ENCODE assay signal across 7 cellular contexts in genomic region chr5:42767491-42768105, GRCh38. TPM values are rescaled to one million over a fixed set of nuclear protein-coding genes. Genes with fewer than 3 reads are reported as not detected.
DNase-seq lines count a peak whose midpoint lies in the region; ATAC-seq, FAIRE-seq and TF ChIP-seq lines count a peak whose summit lies in the region.

No MANE protein-coding gene starts in this region.

- H3K36me3 ChIP-seq in psoas muscle (ENCODE audit: insufficient read depth in 1 of 2, low read depth in 1 of 2): no peaks in the 10 kb centered on the region

- no peaks in the 10 kb centered on the region for H3K27me3 ChIP-seq in psoas muscle (ENCODE audit: insufficient read depth in 3 of 3, low read length in 2 of 3)

- no peaks in the 10 kb centered on the region for H3K9me3 ChIP-seq in psoas muscle

- no peaks in the 10 kb centered on the region for H3K4me1 ChIP-seq in psoas muscle

- TF ChIP-seq CTCF in psoas muscle (IDR thresholded peaks at IDR 0.05): peak; percentile 67

- H3K4me3 ChIP-seq in psoas muscle: no peak overlapping the region

- DNase-seq in GM04504 (ENCODE audit: low read depth): peak; percentile 14
- DNase-seq in RCC 7860 (ENCODE audit: low spot score): peak; percentile 39
- peak; percentile 72 for DNase-seq in fibroblast of peridontal ligament (ENCODE audit: extremely low read depth)
- DNase-seq in psoas muscle: no peak

- WGBS in psoas muscle, 3 donors: 31 to 42% (median 33%) methylated on average over 3 of the region's 3 CpGs

- intact Hi-C loops in psoas muscle (cut with DNase I): loop anchor here (5.0 to 10.0 kb wide), 6 partner anchors 120 to 915 kb away; partner anchors contain the start of genes FBXO4 (in 1 of the 2) and GHR (in 1 of the 2)

- H3K27ac ChIP-seq in psoas muscle: no peak overlapping the region

- peak; percentile 84 for FAIRE-seq in RCC 7860 (lab: Jason Lieb, UNC)

- ATAC-seq in HG02885 (IDR thresholded peaks at IDR 0.05; ENCODE audit: poor library complexity, unreplicated experiment) (peak; percentile 76), psoas muscle (peak in 1 of 4 donors; percentile 74), GM21737 (IDR thresholded peaks at IDR 0.05; ENCODE audit: unreplicated experiment) (no peak), HG03175 (IDR thresholded peaks at IDR 0.05; ENCODE audit: unreplicated experiment) (no peak)

RNA-seq across cellular contexts. Expression of gene CCDC152, which starts 11.0 kb away (rescaled TPM):
- under 1 TPM; 0.34 to 0.88 (median 0.55) TPM for total RNA-seq in psoas muscle
- polyA plus RNA-seq in psoas muscle: under 1 TPM; 0.21 to 0.60 (median 0.30) TPM

RNA-seq across cellular contexts. Expression of gene SELENOP, which starts 44.1 kb away (rescaled TPM):
- total RNA-seq in psoas muscle: 100 to 1,000 TPM in 2 of 4 donors, 10 to 100 TPM in 2; 88.4 to 155 (median 99.5) TPM
- polyA plus RNA-seq in psoas muscle: 100 to 1,000 TPM in 1 of 3 donors, 10 to 100 TPM in 2; 34.3 to 152 (median 70.8) TPM

Comparison
In these comparisons a context has a peak if more than half of its experiments do, and no peak if none do; other contexts are left out.
1. DNase-seq: peak in GM04504 (single experiment), RCC 7860 (single experiment) and fibroblast of peridontal ligament (single experiment); none in psoas muscle (0 of 2).